1 cellular context compared by ENCODE assay signal in the genomic region with DNA sequence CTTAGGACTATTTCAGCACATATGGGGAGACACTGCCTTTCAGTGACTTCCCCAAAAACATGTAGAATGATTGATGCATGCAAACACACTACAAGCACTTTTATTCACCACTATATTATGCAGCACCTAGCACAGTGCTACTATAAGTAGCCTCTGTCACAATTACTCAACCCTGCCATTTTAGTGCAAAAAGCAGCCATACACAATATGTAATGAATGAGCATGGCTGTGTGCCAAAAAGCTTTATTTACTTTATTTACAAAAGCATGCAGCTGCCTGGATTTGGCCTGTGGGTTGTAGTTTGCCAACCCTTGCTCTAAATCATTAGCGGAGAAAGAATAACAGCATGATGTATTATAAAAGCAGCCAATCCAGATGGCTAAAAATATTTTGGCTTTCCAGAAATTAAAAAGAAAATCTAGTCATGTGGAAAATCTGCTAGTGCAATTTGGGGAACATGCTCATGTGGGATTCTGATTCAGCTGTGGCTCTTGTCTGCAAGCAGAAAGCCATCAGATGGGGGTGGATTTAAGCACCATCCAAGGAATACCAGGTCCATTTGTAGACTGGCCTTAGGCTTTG.
TF ChIP-seq lines count a peak whose summit lies in the region.

No MANE protein-coding gene starts in this region.

TF ChIP-seq in WTC11, 78 proteins besides CTCF, POLR2A, EP300 and RAD21 (continued from another document):
- TF ChIP-seq TP53 (CRISPR knock-in tag; IDR thresholded peaks at IDR 0.05) (no peak), ZBTB43 (CRISPR knock-in tag; IDR thresholded peaks at IDR 0.05) (no peak), TCF7 (CRISPR knock-in tag; IDR thresholded peaks at IDR 0.05; ENCODE audit: low read depth) (no peak)
